ENCODE assay signal across 11 cellular contexts in the genomic region with DNA sequence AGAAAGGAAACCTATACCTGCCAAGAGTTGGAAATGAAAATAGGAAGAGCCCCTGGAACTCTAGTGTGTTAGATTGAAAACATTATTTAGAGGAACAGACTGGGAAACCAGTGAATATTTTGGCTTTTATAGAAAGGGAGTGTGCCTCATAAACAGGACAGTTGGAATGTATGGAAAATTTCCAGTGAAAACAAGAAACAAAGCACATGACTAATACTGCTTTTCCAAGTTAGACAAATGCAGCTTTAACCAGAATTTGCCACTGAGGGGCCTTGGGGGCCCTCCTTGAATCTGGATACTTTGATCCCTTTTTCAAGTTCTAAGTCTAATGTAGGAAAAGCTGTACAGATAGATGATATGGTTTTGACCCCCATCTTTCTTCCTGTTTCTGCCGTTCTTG. TPM values are rescaled to one million over a fixed set of nuclear protein-coding genes. Genes with fewer than 3 reads are reported as not detected.
DNase-seq lines count a peak whose midpoint lies in the region; FAIRE-seq and TF ChIP-seq lines count a peak whose summit lies in the region.
"Had no signal": no experiment of that assay in that cellular context is flagged by ENCODE, and none has a peak within 500 bp of the region (broad histone marks: within the 10 kb centered on the region; RNA-seq: fewer than 3 reads in every experiment).

No MANE protein-coding gene starts in this region.

- TF ChIP-seq CTCF in astrocyte of the cerebellum (IDR thresholded peaks at IDR 0.05; ENCODE audit: low read depth, low read length, missing control alignments) (no peak), fibroblast of villous mesenchyme (IDR thresholded peaks at IDR 0.05; ENCODE audit: insufficient read depth, low read depth, low read length) (no peak), uterus (IDR thresholded peaks at IDR 0.05) (no peak), kidney (IDR thresholded peaks at IDR 0.05; ENCODE audit: borderline replicate concordance, extremely low read depth, insufficient read depth) (no peak)

- H3K4me3 ChIP-seq in astrocyte of the cerebellum (ENCODE audit: low read depth, low read length) (no peak overlapping the region), fibroblast of villous mesenchyme (ENCODE audit: low read depth, low read length) (no peak overlapping the region), uterus (no peak overlapping the region), kidney (ENCODE audit: low read length in 2 of 2) (no peak overlapping the region)

- no peaks in the 10 kb centered on the region for H3K27me3 ChIP-seq in uterus

- intact Hi-C loops in uterus (cut with DNase I; ENCODE audit: low total_unique reads), result no loop called here
- intact Hi-C loops in kidney (cut with DNase I), result no loop called here

- peak; percentile 53 for DNase-seq in HT1080 (ENCODE audit: low read depth)
- DNase-seq in astrocyte of the cerebellum (ENCODE audit: low read depth), result peak; percentile 68
- peak; percentile 33 for DNase-seq in fibroblast of villous mesenchyme (ENCODE audit: low read depth)
- no peak for DNase-seq in uterus
- no peak for DNase-seq in NCI-H1105 treated with DMSO at 0.1 percent for 48 hours (lab: John Stamatoyannopoulos, UW)
- DNase-seq in activated T-cell treated with anti-CD3 and anti-CD28 coated beads for 4 hours, result no peak
- no peak for DNase-seq in kidney
- DNase-seq: activated CD4-positive, alpha-beta memory T cell treated with anti-CD3 and anti-CD28 coated beads, Interleukin-2, amount 10 ng/mL, durations not matched to agents 7 days and 5 days; activated naive CD4-positive, alpha-beta T cell treated with anti-CD3 and anti-CD28 coated beads, Interleukin-2, amount 50 U/mL, for 16 hours; T-cell had no signal

- H3K27ac ChIP-seq in uterus, result peak overlapping the region; percentile 54 to 56
- no peak overlapping the region for H3K27ac ChIP-seq in kidney (ENCODE audit: low read depth in 2 of 2, low read length in 2 of 2)

- H3K4me1 ChIP-seq in uterus (no peaks in the 10 kb centered on the region), kidney (ENCODE audit: control insufficient read depth in 1 of 2, insufficient read depth in 1 of 2, low read depth in 1 of 2, low read length in 2 of 2) (peaks cover 0 to 9% of the 10 kb centered on the region in 2 donors)

- H3K36me3 ChIP-seq in uterus (no peaks in the 10 kb centered on the region), kidney (ENCODE audit: control insufficient read depth in 1 of 2, insufficient read depth in 2 of 2, low read length in 2 of 2) (no peaks in the 10 kb centered on the region)

- no peak for FAIRE-seq in kidney (lab: Jason Lieb, UNC)
- FAIRE-seq: GM12891 had no signal

- H3K9me3 ChIP-seq in uterus (no peaks in the 10 kb centered on the region), kidney (ENCODE audit: control insufficient read depth in 1 of 2, low read length in 2 of 2) (no peaks in the 10 kb centered on the region)

- in situ Hi-C loops in astrocyte of the cerebellum (cut with HindIII; ENCODE audit: low sequenced_read_pairs), result no loop called here

- TF ChIP-seq POLR2A in uterus (IDR thresholded peaks at IDR 0.05), result no peak

- no peak overlapping the region for H3K9ac ChIP-seq in kidney (ENCODE audit: low read length in 2 of 2)

RNA-seq across cellular contexts. Expression of a gene that starts 21.2 kb away (rescaled TPM):
- 1.1 and 1.2 TPM in 2 replicates for total RNA-seq in HT1080 (2014; rRNA removed; shearing (Covaris generic))
- polyA plus RNA-seq in HT1080 (2015; cell fraction: cytosol; rRNA removed), result 0.36 and 0.60 TPM in 2 replicates
- 0.48 and 0.74 TPM in 2 replicates for polyA plus RNA-seq in HT1080 (2015; cell fraction: nucleus; rRNA removed)
- total RNA-seq in fibroblast of villous mesenchyme (6.4 and 13.0 TPM in 2 replicates), uterus (10 to 100 TPM in 3 of 4 donors, 1 to 10 TPM in 1; 9.1 to 74.8 (median 27.6) TPM), kidney (213 TPM)
- polyA plus RNA-seq in kidney (ENCODE audit: insufficient read depth, low read depth, low replicate concordance), result 10.3 TPM
- total RNA-seq: activated CD4-positive, alpha-beta memory T cell treated with anti-CD3 and anti-CD28 coated beads, Interleukin-2, amount 10 ng/mL, durations not matched to agents 7 days and 5 days had no signal

Comparison
In these comparisons a context has a peak if more than half of its experiments do, and no peak if none do; other contexts are left out.
1. DNase-seq: peak in HT1080 (single experiment), astrocyte of the cerebellum (single experiment) and fibroblast of villous mesenchyme (single experiment); none in uterus (0 of 2), NCI-H1105 treated with DMSO at 0.1 percent for 48 hours (single experiment), activated T-cell treated with anti-CD3 and anti-CD28 coated beads for 4 hours (single experiment) and kidney (single experiment).
2. H3K27ac ChIP-seq: peak in uterus (2 of 2); none in kidney (0 of 2).